8 cellular contexts compared by ENCODE assay signal in the genomic region with DNA sequence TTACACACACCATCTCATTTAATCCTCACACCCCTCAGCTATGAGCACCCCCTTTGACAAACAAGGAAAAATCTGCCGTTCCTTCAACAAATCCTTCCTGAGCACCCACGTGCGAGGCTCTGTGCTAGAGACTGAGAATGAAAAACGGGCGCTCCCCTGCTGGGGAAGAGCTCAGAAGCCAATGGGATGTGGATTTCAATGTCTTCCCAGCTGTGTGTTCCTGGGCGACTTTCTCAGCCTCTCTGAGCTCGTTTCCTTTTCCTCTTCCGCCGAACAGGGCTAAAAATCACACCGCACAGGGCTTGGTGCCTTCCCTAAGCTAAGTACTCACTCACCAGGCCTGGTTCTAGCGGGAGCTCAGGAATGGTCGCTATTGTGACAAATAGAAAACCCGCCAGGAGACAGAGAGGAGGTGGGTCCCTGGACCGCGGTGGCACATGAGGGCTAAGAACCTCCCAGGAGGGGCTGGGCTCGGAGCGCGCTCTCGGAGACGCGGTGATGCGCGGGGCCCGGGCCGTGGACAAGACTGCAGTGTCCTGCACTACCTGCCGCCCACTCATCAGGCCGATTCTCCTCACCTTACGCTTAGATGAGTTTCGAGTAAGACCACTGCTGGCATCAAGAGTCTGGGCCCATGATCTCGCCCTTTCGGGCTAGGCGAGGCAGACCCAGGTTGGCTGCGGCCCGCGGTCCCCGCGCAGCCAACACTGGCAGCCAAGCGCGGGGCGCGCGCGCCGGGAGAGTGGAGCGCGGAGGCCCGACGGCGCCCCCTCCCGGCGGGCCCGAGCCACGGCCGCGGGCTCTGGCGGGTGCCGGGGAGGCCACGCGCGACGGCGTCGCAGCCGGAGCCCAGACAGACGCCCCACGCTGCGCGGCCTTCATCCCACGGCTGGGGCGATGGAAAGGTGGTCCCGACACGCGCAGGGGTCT. TPM values are rescaled to one million over a fixed set of nuclear protein-coding genes. Genes with fewer than 3 reads are reported as not detected.
DNase-seq lines count a peak whose midpoint lies in the region; ATAC-seq and TF ChIP-seq lines count a peak whose summit lies in the region.

No MANE protein-coding gene starts in this region.

- no peaks in the 10 kb centered on the region for H3K27me3 ChIP-seq in BE2C
- H3K27me3 ChIP-seq in smooth muscle cell (ENCODE audit: low read depth) = peaks cover 51% of the 10 kb centered on the region

- H3K36me3 Mint-ChIP-seq in brain (no peaks in the 10 kb centered on the region), immature natural killer cell (peaks cover 0 to 4% (median 0%) of the 10 kb centered on the region in 3 donors)

- H3K36me3 ChIP-seq in BE2C = 0 out of 2 replicates have a peak, but pooled peaks cover 2% of the 10 kb centered on the region
- H3K36me3 ChIP-seq in smooth muscle cell (ENCODE audit: low read depth) = no peaks in the 10 kb centered on the region

- H3K4me3 ChIP-seq in BE2C (ENCODE audit: low read depth, low read length) (peak overlapping the region; percentile 65), smooth muscle cell (peak overlapping the region; percentile 65)

- no peaks in the 10 kb centered on the region for H3K79me2 ChIP-seq in smooth muscle cell (ENCODE audit: low read depth)

- WGBS in smooth muscle cell (ENCODE audit: low lambda C conversion rate) = 9% methylated on average over 58 of the region's 73 CpGs

- H3K4me3 Mint-ChIP-seq in brain (peak overlapping the region; percentile 78 to 81 (median 79)), immature natural killer cell (peak overlapping the region; percentile 62 to 85 (median 72))

- H3K9ac ChIP-seq in smooth muscle cell (ENCODE audit: low read depth) = no peak overlapping the region

- ATAC-seq in HG02885 (IDR thresholded peaks at IDR 0.05; ENCODE audit: poor library complexity, unreplicated experiment) = peak; percentile 35
- no peak for ATAC-seq in HG03442 (IDR thresholded peaks at IDR 0.05; ENCODE audit: unreplicated experiment)

- H3K9me3 ChIP-seq in BE2C = no peaks in the 10 kb centered on the region
- H3K9me3 ChIP-seq in smooth muscle cell (replicated peaks; ENCODE audit: low read depth) = no peaks in the 10 kb centered on the region

- H3K4me1 ChIP-seq in BE2C (peaks cover 15% of the 10 kb centered on the region), smooth muscle cell (ENCODE audit: low read depth) (peaks cover 3% of the 10 kb centered on the region)

- no peaks in the 10 kb centered on the region for H4K20me1 ChIP-seq in smooth muscle cell (ENCODE audit: low read depth)

- peak overlapping the region; percentile 96 for H3K4me2 ChIP-seq in smooth muscle cell

- H3K9me3 Mint-ChIP-seq in brain (peaks cover 0 to 3% (median 0%) of the 10 kb centered on the region in 5 experiments), immature natural killer cell (no peaks in the 10 kb centered on the region)

- peaks cover 39% of the 10 kb centered on the region for H3K27me3 Mint-ChIP-seq in brain
- peaks cover 4 to 6% (median 5%) of the 10 kb centered on the region in 3 donors for H3K27me3 Mint-ChIP-seq in immature natural killer cell (ENCODE audit: low read depth in 3 of 3)

- no peak overlapping the region for H3K27ac ChIP-seq in smooth muscle cell (ENCODE audit: low read depth)

- TF ChIP-seq CTCF in BE2C (IDR thresholded peaks at IDR 0.05; ENCODE audit: low read depth, low read length) = peak; percentile 20
- peak; percentile 34 to 66 for TF ChIP-seq CTCF in brain (conservative IDR thresholded peaks at IDR 0.05)
- TF ChIP-seq CTCF in smooth muscle cell (IDR thresholded peaks at IDR 0.05; ENCODE audit: borderline replicate concordance, insufficient read depth, poor library complexity, severe bottlenecking) = peak; percentile 47

- H3F3A ChIP-seq in smooth muscle cell (ENCODE audit: low read depth) = no peaks in the 10 kb centered on the region

- H3K27ac Mint-ChIP-seq in brain (peak overlapping the region in 3 of 5 experiments; percentile 21 to 71 (median 53)), immature natural killer cell (peak overlapping the region in 1 of 6 donors; percentile 12)

- peak overlapping the region; percentile 77 for H2AFZ ChIP-seq in smooth muscle cell (ENCODE audit: low read depth)

- DNase-seq in BE2C (peak; percentile 71), T-helper 9 cell (peak; percentile 67), immature natural killer cell (peak; percentile 61 to 64 (median 63)), smooth muscle cell (lab: John Stamatoyannopoulos, UW; ENCODE audit: unreplicated experiment) (no peak), LoVo (ENCODE audit: low spot score) (no peak)

- H3K4me1 Mint-ChIP-seq in brain = peaks cover 54% of the 10 kb centered on the region
- peaks cover 26 to 42% of the 10 kb centered on the region in 2 donors for H3K4me1 Mint-ChIP-seq in immature natural killer cell

RNA-seq across cellular contexts. Expression of gene ZDHHC22, which starts 17.0 kb away (rescaled TPM):
- polyA plus RNA-seq in BE2C (2012; ENCODE audit: insufficient read depth, insufficient read length, low read depth) = 4.3 TPM
- polyA plus RNA-seq in brain (ENCODE audit: insufficient read depth, low read depth, low replicate concordance) (30.2 TPM), immature natural killer cell (not detected), smooth muscle cell (not detected in 2 replicates)
- not detected in 2 replicates for total RNA-seq in smooth muscle cell

RNA-seq across cellular contexts. Expression of gene CIPC, which starts 26.6 kb away (rescaled TPM):
- polyA plus RNA-seq in BE2C (2012; ENCODE audit: insufficient read depth, insufficient read length, low read depth) = 28.9 TPM
- polyA plus RNA-seq in brain (ENCODE audit: insufficient read depth, low read depth, low replicate concordance) (18.4 TPM), immature natural killer cell (1 to 10 TPM; 2.0 to 6.7 (median 3.2) TPM), smooth muscle cell (3.6 and 5.6 TPM in 2 replicates)
- 14.3 and 15.1 TPM in 2 replicates for total RNA-seq in smooth muscle cell

RNA-seq across cellular contexts. Expression of gene TMEM63C, which starts 57.0 kb away (rescaled TPM):
- 7.2 TPM for polyA plus RNA-seq in BE2C (2012; ENCODE audit: insufficient read depth, insufficient read length, low read depth)
- polyA plus RNA-seq in brain (ENCODE audit: insufficient read depth, low read depth, low replicate concordance) (53.6 TPM), immature natural killer cell (under 1 TPM in 2 of 3 donors, not detected in 1; 0.03 to 0.64 TPM), smooth muscle cell (7.7 and 8.7 TPM in 2 replicates)
- 4.3 and 10.4 TPM in 2 replicates for total RNA-seq in smooth muscle cell

Comparison
In these comparisons a context has a peak if more than half of its experiments do, and no peak if none do; other contexts are left out.
1. DNase-seq: peak in BE2C (single experiment), T-helper 9 cell (single experiment) and immature natural killer cell (3 of 3); none in smooth muscle cell (single experiment) and LoVo (single experiment).
2. RNA of gene ZDHHC22, which starts 17.0 kb away (polyA plus RNA-seq): 30.2 TPM in brain (single experiment); not detected in immature natural killer cell and not detected in smooth muscle cell; every median in the first group is over 10 times any median in the second.
3. Peak in every context shown above with its lines, with median percentiles within 50 percentile points of each other: CTCF ChIP-seq.